In the genomic region with DNA sequence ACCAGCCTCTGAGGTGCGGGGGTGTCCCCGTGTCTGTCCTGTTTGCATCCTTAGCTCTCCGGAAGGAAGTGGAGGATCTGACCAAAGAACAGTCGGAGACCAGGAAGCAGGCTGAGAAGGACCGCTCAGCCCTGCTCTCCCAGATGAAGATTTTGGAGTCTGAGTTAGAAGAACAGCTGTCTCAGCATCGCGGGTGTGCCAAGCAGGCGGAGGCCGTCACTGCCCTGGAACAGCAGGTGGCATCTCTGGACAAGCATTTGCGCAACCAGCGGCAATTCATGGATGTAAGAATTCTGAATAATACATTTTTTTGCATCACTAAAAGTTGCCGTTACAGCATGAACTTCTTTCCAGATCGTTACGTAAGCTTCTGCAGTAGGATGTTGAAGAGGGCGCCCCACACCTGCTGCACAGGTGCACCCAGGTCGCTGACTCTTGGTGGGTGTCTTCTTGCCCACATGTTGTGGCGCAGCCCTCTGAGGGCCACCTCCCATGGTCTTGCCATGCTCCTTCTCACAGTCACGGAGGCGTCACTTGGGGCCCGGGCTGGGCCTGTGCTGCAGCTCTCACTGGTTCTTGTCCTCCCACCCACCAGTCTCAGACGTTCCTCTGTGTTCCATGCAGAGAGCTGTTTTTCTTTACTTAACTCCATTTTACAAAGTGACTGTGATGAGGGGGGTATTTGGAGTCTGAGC, we compare ENCODE assay signal across 12 cellular contexts.
DNase-seq lines count a peak whose midpoint lies in the region; ATAC-seq and TF ChIP-seq lines count a peak whose summit lies in the region.
"Had no signal": no experiment of that assay in that cellular context is flagged by ENCODE, and none has a peak within 500 bp of the region (broad histone marks: within the 10 kb centered on the region; RNA-seq: fewer than 3 reads in every experiment).

No MANE protein-coding gene starts in this region.

- H3K4me3 Mint-ChIP-seq in activated T-cell treated with anti-CD3 and anti-CD28 coated beads, Interleukin-2, amount 50 U/mL, for 24 hours, result no peak overlapping the region
- no peak overlapping the region for H3K4me3 Mint-ChIP-seq in H9
- no peak overlapping the region for H3K4me3 Mint-ChIP-seq in activated CD4-positive, alpha-beta T cell treated with anti-CD3 and anti-CD28 coated beads, Interleukin-2, amount 10 ng/mL, durations not matched to agents 7 days and 5 days
- H3K4me3 Mint-ChIP-seq: CD8-positive, alpha-beta memory T cell had no signal

- no peak overlapping the region for H2AK5ac ChIP-seq in H9 (ENCODE audit: insufficient read length, low read length)

- no peak overlapping the region for H2BK20ac ChIP-seq in H9 (ENCODE audit: low read depth, low read length, poor library complexity, severe bottlenecking)

- H3K14ac ChIP-seq in H9 (ENCODE audit: insufficient read depth, low read length), result no peak overlapping the region

- intact Hi-C loops in psoas muscle (cut with DNase I), result loop anchor here in 1 of 2 donors (10.0 kb wide), 1 partner anchor 173 kb away; the partner anchor contains the start of gene LSS

- peaks cover 3 to 83% of the 10 kb centered on the region in 2 donors for H3K36me3 ChIP-seq in psoas muscle (ENCODE audit: insufficient read depth in 1 of 2, low read depth in 1 of 2)

- no peak overlapping the region for H4K8ac ChIP-seq in H9 (replicated peaks; ENCODE audit: insufficient read length, low read depth, low read length)

- no peak overlapping the region for H2BK12ac ChIP-seq in H9 (ENCODE audit: insufficient read length, low read depth, low read length)

- H3K56ac ChIP-seq in H9 (ENCODE audit: insufficient read length, low read depth, low read length), result no peak overlapping the region

- POLR2A ChIA-PET in activated CD4-positive, alpha-beta T cell treated with anti-CD3 and anti-CD28 coated beads, Interleukin-2, amount 10 ng/mL, durations not matched to agents 7 days and 5 days (lab: Charles Lee), result interaction anchor here (0.6 kb wide), 1 partner anchor 15 kb away, joined by 4 read pairs; no protein-coding TSS in a partner anchor

- no peaks in the 10 kb centered on the region for H3K9me3 Mint-ChIP-seq in activated T-cell treated with anti-CD3 and anti-CD28 coated beads, Interleukin-2, amount 50 U/mL, for 24 hours
- H3K9me3 Mint-ChIP-seq in H9, result no peaks in the 10 kb centered on the region
- no peaks in the 10 kb centered on the region for H3K9me3 Mint-ChIP-seq in activated CD4-positive, alpha-beta T cell treated with anti-CD3 and anti-CD28 coated beads, Interleukin-2, amount 10 ng/mL, durations not matched to agents 7 days and 5 days
- H3K9me3 Mint-ChIP-seq: CD8-positive, alpha-beta memory T cell had no signal

- H3T11ph ChIP-seq in H9 (ENCODE audit: low read length), result no peak overlapping the region

- H3K23ac ChIP-seq in H9 (ENCODE audit: insufficient read length, low read depth, low read length), result no peak overlapping the region

- H3K9me3 ChIP-seq in H9 (ENCODE audit: control insufficient read depth, low read depth, low read length), result no peaks in the 10 kb centered on the region
- H3K9me3 ChIP-seq in psoas muscle, result no peaks in the 10 kb centered on the region
- H3K9me3 ChIP-seq: Caco-2 had no signal

- H3K4me1 ChIP-seq in H9 (ENCODE audit: insufficient read depth, low read length) (no peaks in the 10 kb centered on the region), psoas muscle (peaks cover 23% of the 10 kb centered on the region)
- H3K4me1 ChIP-seq: Caco-2 had no signal

- no peaks in the 10 kb centered on the region for H4K20me1 ChIP-seq in H9 (ENCODE audit: control insufficient read depth, insufficient read depth, insufficient read length)

- no peak overlapping the region for H2BK120ac ChIP-seq in H9 (ENCODE audit: low read depth, low read length, poor library complexity, severe bottlenecking)

- no peak overlapping the region for H4K5ac ChIP-seq in H9 (ENCODE audit: insufficient read length, low read depth, low read length)

- no CpG with 5 or more reads among the region's 21 CpGs for WGBS in H9 (ENCODE audit: extremely low coverage, insufficient read length, low lambda C conversion rate)
- WGBS in psoas muscle, 3 donors, result 55 to 68% (median 57%) methylated on average over 21 of the region's 21 CpGs

- no peaks in the 10 kb centered on the region for H3K27me3 Mint-ChIP-seq in activated T-cell treated with anti-CD3 and anti-CD28 coated beads, Interleukin-2, amount 50 U/mL, for 24 hours
- H3K27me3 Mint-ChIP-seq in H9 (ENCODE audit: low read depth), result no peaks in the 10 kb centered on the region
- H3K27me3 Mint-ChIP-seq in activated CD4-positive, alpha-beta T cell treated with anti-CD3 and anti-CD28 coated beads, Interleukin-2, amount 10 ng/mL, durations not matched to agents 7 days and 5 days, result no peaks in the 10 kb centered on the region
- H3K27me3 Mint-ChIP-seq: CD8-positive, alpha-beta memory T cell had no signal

- H3K4ac ChIP-seq in H9 (ENCODE audit: low read depth, low read length), result no peak overlapping the region

- no peak overlapping the region for H2BK5ac ChIP-seq in H9 (ENCODE audit: insufficient read length, low read length)

- CTCF ChIA-PET in activated CD4-positive, alpha-beta T cell treated with anti-CD3 and anti-CD28 coated beads, Interleukin-2, amount 10 ng/mL, durations not matched to agents 7 days and 5 days (lab: Charles Lee), result no interaction called here

- peak in 2 of 4 donors; percentile 28 to 33 for ATAC-seq in psoas muscle
- ATAC-seq in HG03460 (IDR thresholded peaks at IDR 0.05; ENCODE audit: unreplicated experiment), result no peak

- H3K27me3 ChIP-seq in H9 (ENCODE audit: insufficient read depth, low read length), result no peaks in the 10 kb centered on the region
- no peaks in the 10 kb centered on the region for H3K27me3 ChIP-seq in psoas muscle (ENCODE audit: insufficient read depth in 3 of 3, low read length in 2 of 3)

- no peak overlapping the region for H3K18ac ChIP-seq in H9 (ENCODE audit: insufficient read length, low read depth, low read length)

- H3K27ac ChIP-seq in H9 (ENCODE audit: insufficient read length, low read depth, low read length), result no peak overlapping the region
- peak overlapping the region; percentile 92 for H3K27ac ChIP-seq in psoas muscle
- H3K27ac ChIP-seq: 22Rv1 had no signal

- no peaks in the 10 kb centered on the region for H3K79me1 ChIP-seq in H9 (ENCODE audit: insufficient read depth, low read depth, low read length, poor library complexity, severe bottlenecking)

- H3K4me2 ChIP-seq in H9 (ENCODE audit: insufficient read depth, insufficient read length, low read length), result no peak overlapping the region

- H3K23me2 ChIP-seq in H9 (ENCODE audit: insufficient read length, low read depth, low read length, poor library complexity, severe bottlenecking), result no peaks in the 10 kb centered on the region

- no peak overlapping the region for H3K9ac ChIP-seq in H9 (ENCODE audit: extremely low read depth, insufficient read length, low read length)

- H3K79me2 ChIP-seq in H9 (ENCODE audit: insufficient read depth, low read length), result no peaks in the 10 kb centered on the region

- H2AFZ ChIP-seq in H9 (ENCODE audit: low read length), result no peak overlapping the region

- no peak overlapping the region for H4K91ac ChIP-seq in H9 (ENCODE audit: insufficient read length, low read depth, low read length)

- H3K4me3 ChIP-seq in psoas muscle, result no peak overlapping the region

- DNase-seq in activated T-cell treated with anti-CD3 and anti-CD28 coated beads, Interleukin-2, amount 50 U/mL, for 24 hours, result no peak
- DNase-seq in activated T-cell treated with anti-CD3 and anti-CD28 coated beads, Interleukin-2, amount 50 U/mL, for 48 hours, result no peak
- no peak for DNase-seq in H9
- peak; percentile 34 for DNase-seq in myocyte (ENCODE audit: low read depth)
- peak; percentile 57 to 70 for DNase-seq in psoas muscle
- DNase-seq in NCI-H2107 (lab: John Stamatoyannopoulos, UW), result no peak
- DNase-seq in activated CD4-positive, alpha-beta T cell treated with anti-CD3 and anti-CD28 coated beads, Interleukin-2, amount 10 ng/mL, durations not matched to agents 7 days and 5 days, result no peak
- DNase-seq: Caco-2; CD8-positive, alpha-beta memory T cell; GF-D8 had no signal

- no peaks in the 10 kb centered on the region for H3K4me1 Mint-ChIP-seq in activated T-cell treated with anti-CD3 and anti-CD28 coated beads, Interleukin-2, amount 50 U/mL, for 24 hours (ENCODE audit: low read depth)
- H3K4me1 Mint-ChIP-seq in H9, result 0 out of 4 replicates have a peak, but pooled peaks cover 0 to 3% of the 10 kb centered on the region in 2 experiments
- no peaks in the 10 kb centered on the region for H3K4me1 Mint-ChIP-seq in activated CD4-positive, alpha-beta T cell treated with anti-CD3 and anti-CD28 coated beads, Interleukin-2, amount 10 ng/mL, durations not matched to agents 7 days and 5 days

- H3K36me3 Mint-ChIP-seq in activated T-cell treated with anti-CD3 and anti-CD28 coated beads, Interleukin-2, amount 50 U/mL, for 24 hours (ENCODE audit: low read depth), result peaks cover 88% of the 10 kb centered on the region
- peaks cover 21 to 61% (median 47%) of the 10 kb centered on the region in 3 experiments; a peak in 6 of 7 replicates for H3K36me3 Mint-ChIP-seq in H9 (ENCODE audit: insufficient read depth in 1 of 3, low read depth in 3 of 3)
- H3K36me3 Mint-ChIP-seq in activated CD4-positive, alpha-beta T cell treated with anti-CD3 and anti-CD28 coated beads, Interleukin-2, amount 10 ng/mL, durations not matched to agents 7 days and 5 days (ENCODE audit: low read depth), result peaks cover 30% of the 10 kb centered on the region

- TF ChIP-seq CTCF in H9 (conservative IDR thresholded peaks at IDR 0.05) (no peak), psoas muscle (IDR thresholded peaks at IDR 0.05) (no peak)

- H2BK15ac ChIP-seq in H9 (ENCODE audit: low read depth, low read length), result no peak overlapping the region

- H3K27ac Mint-ChIP-seq in activated T-cell treated with anti-CD3 and anti-CD28 coated beads, Interleukin-2, amount 50 U/mL, for 24 hours, result peak overlapping the region; percentile 33
- peak overlapping the region; percentile 39 to 67 (median 60); a peak in 2 of 7 replicates for H3K27ac Mint-ChIP-seq in H9
- H3K27ac Mint-ChIP-seq in activated CD4-positive, alpha-beta T cell treated with anti-CD3 and anti-CD28 coated beads, Interleukin-2, amount 10 ng/mL, durations not matched to agents 7 days and 5 days, result no peak overlapping the region

Comparison
In these comparisons a context has a peak if more than half of its experiments do, and no peak if none do; other contexts are left out.
1. DNase-seq: peak in myocyte (single experiment) and psoas muscle (2 of 2); none in activated T-cell treated with anti-CD3 and anti-CD28 coated beads, Interleukin-2, amount 50 U/mL, for 24 hours (single experiment), activated T-cell treated with anti-CD3 and anti-CD28 coated beads, Interleukin-2, amount 50 U/mL, for 48 hours (0 of 2), H9 (single experiment), NCI-H2107 (single experiment) and activated CD4-positive, alpha-beta T cell treated with anti-CD3 and anti-CD28 coated beads, Interleukin-2, amount 10 ng/mL, durations not matched to agents 7 days and 5 days (single experiment).